Comparison of ENCODE assay signal across 25 cellular contexts in the genomic region with DNA sequence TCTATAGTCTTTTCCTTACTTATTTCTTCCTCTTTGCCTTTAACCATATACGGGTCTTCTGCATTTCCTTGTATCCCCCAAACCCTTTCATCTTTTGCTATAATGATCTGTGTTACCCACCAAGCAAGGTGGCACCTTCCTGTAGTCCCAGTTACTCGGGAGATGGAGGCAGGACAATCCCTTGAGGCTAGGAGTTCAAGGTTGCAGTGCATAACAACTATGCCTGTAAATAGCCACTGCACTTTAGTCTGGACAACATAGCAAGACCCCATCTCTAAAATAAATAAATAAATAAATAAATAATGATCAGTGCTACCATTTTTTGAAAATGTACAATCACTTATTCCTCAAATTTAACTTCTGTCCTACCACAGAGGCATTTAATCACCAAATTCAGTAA.
"Had no signal": no experiment of that assay in that cellular context is flagged by ENCODE, and none has a peak within 500 bp of the region (broad histone marks: within the 10 kb centered on the region; RNA-seq: fewer than 3 reads in every experiment).

No MANE protein-coding gene starts in this region.

- H3K4me2 ChIP-seq: neural progenitor cell had no signal

- H3K27ac Mint-ChIP-seq: nephron; neural progenitor cell; stimulated activated effector memory CD8-positive, alpha-beta T cell treated with anti-CD3 and anti-CD28 coated beads, Interleukin-12 subunit alpha, Interleukin-12 subunit beta, amount 100 ng/mL, for 72 hours had no signal

- H3K27me3 ChIP-seq: colonic mucosa, neural progenitor cell, right atrium auricular region, sigmoid colon, tibial nerve, upper lobe of left lung had no signal

- H3K36me3 ChIP-seq: colonic mucosa, prostate gland had no signal

- H3K9me3 ChIP-seq: colonic mucosa, prostate gland, right atrium auricular region, sigmoid colon, thoracic aorta, tibial nerve, upper lobe of left lung had no signal

- H2AFZ ChIP-seq: neural progenitor cell had no signal

- H3K4me3 Mint-ChIP-seq: effector memory CD8-positive, alpha-beta T cell; nephron; neural progenitor cell; stimulated activated effector memory CD8-positive, alpha-beta T cell treated with anti-CD3 and anti-CD28 coated beads, Interleukin-12 subunit alpha, Interleukin-12 subunit beta, amount 100 ng/mL, for 72 hours had no signal

- H3K27ac ChIP-seq: colonic mucosa, neural progenitor cell, prostate gland, right atrium auricular region, sigmoid colon, thoracic aorta, tibial nerve had no signal

- H3K4me3 ChIP-seq: colonic mucosa, lung, neural progenitor cell, prostate gland, right atrium auricular region, sigmoid colon, thoracic aorta, tibial nerve, upper lobe of left lung had no signal

- H3K4me1 ChIP-seq: colonic mucosa, neural progenitor cell, prostate gland had no signal

- ATAC-seq: effector memory CD8-positive, alpha-beta T cell; naive thymus-derived CD4-positive, alpha-beta T cell; stimulated activated effector memory CD8-positive, alpha-beta T cell treated with anti-CD3 and anti-CD28 coated beads, Interleukin-12 subunit alpha, Interleukin-12 subunit beta, amount 100 ng/mL, for 72 hours had no signal

- H3K27me3 Mint-ChIP-seq: effector memory CD8-positive, alpha-beta T cell; naive thymus-derived CD4-positive, alpha-beta T cell had no signal

- FAIRE-seq: frontal cortex, keratinocyte, urothelium cell line had no signal

- H3K4me1 Mint-ChIP-seq: neural progenitor cell had no signal

- H3K9ac ChIP-seq: neural progenitor cell had no signal

- H3K9me3 Mint-ChIP-seq: effector memory CD8-positive, alpha-beta T cell; immature natural killer cell; naive thymus-derived CD4-positive, alpha-beta T cell; nephron; neural progenitor cell; stimulated activated effector memory CD8-positive, alpha-beta T cell treated with anti-CD3 and anti-CD28 coated beads, Interleukin-12 subunit alpha, Interleukin-12 subunit beta, amount 100 ng/mL, for 72 hours had no signal

- DNase-seq: colonic mucosa; dermis blood vessel endothelial cell; effector memory CD8-positive, alpha-beta T cell; hypothalamus; immature natural killer cell; mesendoderm; midbrain; naive thymus-derived CD4-positive, alpha-beta T cell; nucleus accumbens; sigmoid colon; stimulated activated CD4-positive, alpha-beta T cell treated with anti-CD3 and anti-CD28 coated beads, Interleukin-2, amount 100 ng/mL, for 24 hours; stimulated activated CD4-positive, alpha-beta T cell treated with anti-CD3 and anti-CD28 coated beads, Interleukin-4, amount 100 ng/mL, for 24 hours; stimulated activated naive CD4-positive, alpha-beta T cell treated with Interleukin-2 at 50 U/mL for 16 hours had no signal
